4 cellular contexts compared by ENCODE assay signal in genomic region chr18:68909579-68909978, GRCh38.
"Had no signal": no experiment of that assay in that cellular context is flagged by ENCODE, and none has a peak within 500 bp of the region (broad histone marks: within the 10 kb centered on the region; RNA-seq: fewer than 3 reads in every experiment).

No MANE protein-coding gene starts in this region.

- DNase-seq: H9, HCEC 1CT, IMR-90 had no signal

- H2AFZ ChIP-seq: GM23338 had no signal

- ATAC-seq: GM23338 had no signal

- H3K4me3 ChIP-seq: GM23338 had no signal

- H3K4me2 ChIP-seq: GM23338 had no signal
